Comparison of ENCODE assay signal across 8 cellular contexts in the genomic region with DNA sequence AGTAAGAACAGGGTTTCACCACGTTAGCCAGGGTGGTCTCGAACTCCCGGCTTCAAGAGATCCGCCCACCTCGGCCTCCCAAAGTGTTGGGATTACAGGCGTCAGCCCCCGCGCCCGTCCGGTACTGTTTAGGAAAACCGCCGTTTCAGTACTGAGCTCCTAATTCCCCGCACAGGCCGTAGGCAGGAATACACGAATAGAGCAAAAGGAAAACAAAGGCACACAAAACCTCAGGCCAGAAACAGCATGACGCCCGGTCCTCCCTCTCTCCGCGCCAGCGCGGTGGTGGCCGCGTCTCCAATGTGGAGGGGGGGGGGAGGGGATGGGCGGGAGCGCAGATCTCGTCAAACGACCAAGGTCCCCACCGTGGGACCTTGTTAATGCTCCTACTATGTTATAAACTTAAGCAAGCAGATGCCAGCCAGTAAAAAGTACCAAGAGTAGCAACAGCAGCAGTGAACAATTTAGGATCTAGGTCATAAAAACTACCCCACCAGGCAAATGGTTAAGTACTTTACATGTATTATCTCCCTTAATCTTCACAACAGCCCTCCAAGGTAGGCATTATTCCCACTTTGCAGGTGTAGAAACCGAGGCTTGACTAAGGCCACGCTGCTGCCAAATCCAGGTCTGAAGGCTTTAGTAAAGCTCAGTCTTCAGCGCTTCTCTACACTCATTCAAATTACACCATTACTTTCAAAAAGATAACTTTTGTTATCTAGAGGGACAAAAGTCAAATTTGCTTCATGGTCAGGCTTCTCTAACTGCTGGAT. TPM values are rescaled to one million over a fixed set of nuclear protein-coding genes. Genes with fewer than 3 reads are reported as not detected.
DNase-seq lines count a peak whose midpoint lies in the region; ATAC-seq and TF ChIP-seq lines count a peak whose summit lies in the region.

No MANE protein-coding gene starts in this region.

- intact Hi-C loops in OCI-LY7 (cut with micrococcal nuclease; ENCODE audit: unreplicated experiment) = loop anchor here (1.0 to 5.0 kb wide), 4 partner anchors 19 to 454 kb away; partner anchors contain the start of genes EFNA4 and UBE2Q1
- intact Hi-C loops in natural killer cell (cut with micrococcal nuclease) = loop anchor here (1.0 to 5.0 kb wide), 3 partner anchors 19 to 329 kb away; partner anchors contain the start of gene PMVK
- intact Hi-C loops in transverse colon (cut with DNase I; ENCODE audit: low total_unique reads) = no loop called here

- peaks cover 35 to 68% (median 60%) of the 10 kb centered on the region in 4 donors for H3K4me1 Mint-ChIP-seq in CD4-positive, CD25-positive, alpha-beta regulatory T cell
- peaks cover 46 to 57% of the 10 kb centered on the region in 2 donors for H3K4me1 Mint-ChIP-seq in natural killer cell

- no peaks in the 10 kb centered on the region for H3K27me3 ChIP-seq in CD4-positive, CD25-positive, alpha-beta regulatory T cell (ENCODE audit: control insufficient read depth, insufficient read depth, low read length)
- no peaks in the 10 kb centered on the region for H3K27me3 ChIP-seq in transverse colon

- H3K4me1 ChIP-seq in CD4-positive, CD25-positive, alpha-beta regulatory T cell (ENCODE audit: control insufficient read depth, insufficient read depth, low read length, poor library complexity, severe bottlenecking) = peaks cover 58% of the 10 kb centered on the region
- peaks cover 38% of the 10 kb centered on the region for H3K4me1 ChIP-seq in OCI-LY7 (ENCODE audit: insufficient read depth, low read length, poor library complexity, severe bottlenecking)
- peaks cover 22 to 44% (median 26%) of the 10 kb centered on the region in 4 donors for H3K4me1 ChIP-seq in transverse colon

- no peaks in the 10 kb centered on the region for H3K9me2 ChIP-seq in OCI-LY7 (ENCODE audit: insufficient read depth, low read length)

- peak overlapping the region; percentile 89 for H3K4me3 ChIP-seq in CD4-positive, CD25-positive, alpha-beta regulatory T cell (ENCODE audit: low read depth, low read length)
- H3K4me3 ChIP-seq in OCI-LY7 (ENCODE audit: low read depth, low read length, poor library complexity, severe bottlenecking) (peak overlapping the region; percentile 81), fibroblast of pulmonary artery (replicated peaks; ENCODE audit: low read depth, low read length) (peak overlapping the region; percentile 73), transverse colon (peak overlapping the region; percentile 39 to 94 (median 79))

- TF ChIP-seq POLR2A in transverse colon (IDR thresholded peaks at IDR 0.05) = no peak

- H4K20me1 ChIP-seq in OCI-LY7 (ENCODE audit: insufficient read depth, low read length) = peaks cover 13% of the 10 kb centered on the region; the same call in 1 of the 2 replicates

- no peaks in the 10 kb centered on the region for H3K9me3 Mint-ChIP-seq in CD4-positive, CD25-positive, alpha-beta regulatory T cell
- no peaks in the 10 kb centered on the region for H3K9me3 Mint-ChIP-seq in natural killer cell

- no peaks in the 10 kb centered on the region for H3K27me3 Mint-ChIP-seq in CD4-positive, CD25-positive, alpha-beta regulatory T cell
- no peaks in the 10 kb centered on the region for H3K27me3 Mint-ChIP-seq in natural killer cell (ENCODE audit: low read depth in 2 of 2)

- no peak for TF ChIP-seq EP300 in transverse colon (IDR thresholded peaks at IDR 0.05; ENCODE audit: low read depth)

- BruUV-seq in OCI-LY7 (replicated peaks; lab: Mats Ljungman, UMichigan) = TSS peak; percentile 63

- H3K4me3 Mint-ChIP-seq in CD4-positive, CD25-positive, alpha-beta regulatory T cell = peak overlapping the region; percentile 97 to 99 (median 98)
- H3K4me3 Mint-ChIP-seq in natural killer cell = peak overlapping the region; percentile 89

- H3K79me2 ChIP-seq in OCI-LY7 (ENCODE audit: insufficient read depth, low read depth, low read length) = peaks cover 83% of the 10 kb centered on the region

- ATAC-seq in CD4-positive, CD25-positive, alpha-beta regulatory T cell (ENCODE audit: low read depth in 2 of 2) = no peak
- ATAC-seq in HG03520 (IDR thresholded peaks at IDR 0.05; ENCODE audit: unreplicated experiment) = peak; percentile 15
- ATAC-seq in natural killer cell = peak; percentile 14 to 43 (median 17)
- no peak for ATAC-seq in GM19023 (IDR thresholded peaks at IDR 0.05; ENCODE audit: unreplicated experiment)

- in situ Hi-C loops in transverse colon (cut with MboI; ENCODE audit: low pct_ligation_motif_present in 1 of 4, low pct_unique_long_range_greater_than_20kb in 1 of 4, low sequenced_read_pairs in 3 of 4) = no loop called here

- peaks cover 3% of the 10 kb centered on the region for H3K36me3 Mint-ChIP-seq in CD4-positive, CD25-positive, alpha-beta regulatory T cell
- H3K36me3 Mint-ChIP-seq in natural killer cell = no peaks in the 10 kb centered on the region

- H3K9me3 ChIP-seq in CD4-positive, CD25-positive, alpha-beta regulatory T cell (ENCODE audit: control insufficient read depth in 2 of 2, low read length in 2 of 2) = no peaks in the 10 kb centered on the region
- H3K9me3 ChIP-seq in OCI-LY7 (ENCODE audit: low read length) = no peaks in the 10 kb centered on the region
- no peaks in the 10 kb centered on the region for H3K9me3 ChIP-seq in transverse colon

- POLR2A ChIA-PET in OCI-LY7 (lab: Charles Lee) = interaction anchor here (0.6 to 1.5 kb wide), 3 partner anchors 15 to 160 kb away, joined by 4 to 6 read pairs (median 4); no protein-coding TSS in a partner anchor

- no peak for TF ChIP-seq CTCF in OCI-LY7 (conservative IDR thresholded peaks at IDR 0.05; ENCODE audit: low read length)
- TF ChIP-seq CTCF in fibroblast of pulmonary artery (IDR thresholded peaks at IDR 0.05; ENCODE audit: low read length, missing control alignments) = no peak
- no peak for TF ChIP-seq CTCF in natural killer cell (IDR thresholded peaks at IDR 0.05)
- peak in 1 of 5 experiments; percentile 2 for TF ChIP-seq CTCF in transverse colon (IDR thresholded peaks at IDR 0.05)

- CTCF ChIA-PET in OCI-LY7 (lab: Charles Lee; ENCODE audit: unreplicated experiment) = no interaction called here

- H3K27ac ChIP-seq in CD4-positive, CD25-positive, alpha-beta regulatory T cell (ENCODE audit: insufficient read depth, low read length, poor library complexity, severe bottlenecking) = peak overlapping the region; percentile 95
- H3K27ac ChIP-seq in OCI-LY7 (ENCODE audit: low read depth, low read length, poor library complexity, severe bottlenecking) (peak overlapping the region; percentile 81), transverse colon (peak overlapping the region; percentile 91 to 99 (median 98))

- peak overlapping the region; percentile 62; the same call in 1 of the 2 replicates for H2AFZ ChIP-seq in OCI-LY7 (ENCODE audit: low read length)

- peak overlapping the region; percentile 99 to 100 (median 100) for H3K27ac Mint-ChIP-seq in CD4-positive, CD25-positive, alpha-beta regulatory T cell
- H3K27ac Mint-ChIP-seq in natural killer cell = peak overlapping the region; percentile 87 to 95

- peak overlapping the region; percentile 100 for H3K4me2 ChIP-seq in OCI-LY7 (ENCODE audit: low read length)

- H3K36me3 ChIP-seq in CD4-positive, CD25-positive, alpha-beta regulatory T cell (ENCODE audit: control insufficient read depth, insufficient read depth, low read length) = peaks cover 13% of the 10 kb centered on the region
- H3K36me3 ChIP-seq in OCI-LY7 (ENCODE audit: insufficient read depth, low read length) = peaks cover 13% of the 10 kb centered on the region; the same call in 1 of the 2 replicates
- no peaks in the 10 kb centered on the region for H3K36me3 ChIP-seq in transverse colon

- peak in 2 of 3 donors; percentile 36 to 52 for DNase-seq in CD4-positive, CD25-positive, alpha-beta regulatory T cell
- DNase-seq in OCI-LY7 (ENCODE audit: low spot score) = peak; percentile 52
- peak; percentile 23 for DNase-seq in activated effector memory CD4-positive, alpha-beta T cell treated with Interleukin-2 at 50 U/mL for 16 hours
- DNase-seq in fibroblast of pulmonary artery (ENCODE audit: low read depth) = peak; percentile 60
- DNase-seq in natural killer cell = peak; percentile 33
- DNase-seq in transverse colon = peak; percentile 43

- WGBS in transverse colon (ENCODE audit: low coverage in 1 of 2), 2 donors = 8 to 30% methylated on average over 4 to 25 of the region's 31 CpGs

RNA-seq across cellular contexts. Expression of gene ADAR, which starts 0.7 kb away (rescaled TPM):
- total RNA-seq in CD4-positive, CD25-positive, alpha-beta regulatory T cell = 264 TPM
- 100 to 1,000 TPM in 3 of 4 donors, 10 to 100 TPM in 1; 94.6 to 118 (median 108) TPM for polyA plus RNA-seq in CD4-positive, CD25-positive, alpha-beta regulatory T cell
- 87.8 and 90.2 TPM in 2 replicates for total RNA-seq in OCI-LY7 (2014; rRNA removed; shearing (Covaris generic))
- total RNA-seq in OCI-LY7 (2022) = 136 and 139 TPM in 2 replicates
- total RNA-seq in natural killer cell = 100 to 1,000 TPM; 260 to 281 (median 265) TPM
- total RNA-seq in transverse colon = 100 to 1,000 TPM in 3 of 4 donors, 10 to 100 TPM in 1; 81.5 to 140 (median 110) TPM

RNA-seq across cellular contexts. Expression of gene CHRNB2, which starts 41.1 kb away (rescaled TPM):
- total RNA-seq in CD4-positive, CD25-positive, alpha-beta regulatory T cell = not detected
- polyA plus RNA-seq in CD4-positive, CD25-positive, alpha-beta regulatory T cell = not detected
- 0.13 and 0.33 TPM in 2 replicates for total RNA-seq in OCI-LY7 (2014; rRNA removed; shearing (Covaris generic))
- total RNA-seq in OCI-LY7 (2022) = 0.42 and 0.55 TPM in 2 replicates
- not detected for total RNA-seq in natural killer cell
- total RNA-seq in transverse colon = under 1 TPM in 2 of 4 donors, not detected in 2; 0.32 to 0.82 TPM

RNA-seq across cellular contexts. Expression of gene UBE2Q1, which starts 50.2 kb away (rescaled TPM):
- 91.7 TPM for total RNA-seq in CD4-positive, CD25-positive, alpha-beta regulatory T cell
- 10 to 100 TPM in 3 of 4 donors, 1 to 10 TPM in 1; 9.5 to 18.5 (median 12.4) TPM for polyA plus RNA-seq in CD4-positive, CD25-positive, alpha-beta regulatory T cell
- 34.6 and 54.0 TPM in 2 replicates for total RNA-seq in OCI-LY7 (2014; rRNA removed; shearing (Covaris generic))
- total RNA-seq in OCI-LY7 (2022) (84.5 and 93.7 TPM in 2 replicates), natural killer cell (100 to 1,000 TPM; 100 to 137 (median 112) TPM), transverse colon (10 to 100 TPM; 10.1 to 33.9 (median 26.6) TPM)

Comparison
In these comparisons a context has a peak if more than half of its experiments do, and no peak if none do; other contexts are left out.
1. ATAC-seq: peak in HG03520 (single experiment) and natural killer cell (3 of 3); none in CD4-positive, CD25-positive, alpha-beta regulatory T cell (0 of 2) and GM19023 (single experiment).
2. Peak in every context shown above with its lines, with median percentiles within 50 percentile points of each other: DNase-seq, H3K27ac ChIP-seq and H3K4me3 ChIP-seq.